Comparison of ENCODE assay signal across 8 cellular contexts in the genomic region with DNA sequence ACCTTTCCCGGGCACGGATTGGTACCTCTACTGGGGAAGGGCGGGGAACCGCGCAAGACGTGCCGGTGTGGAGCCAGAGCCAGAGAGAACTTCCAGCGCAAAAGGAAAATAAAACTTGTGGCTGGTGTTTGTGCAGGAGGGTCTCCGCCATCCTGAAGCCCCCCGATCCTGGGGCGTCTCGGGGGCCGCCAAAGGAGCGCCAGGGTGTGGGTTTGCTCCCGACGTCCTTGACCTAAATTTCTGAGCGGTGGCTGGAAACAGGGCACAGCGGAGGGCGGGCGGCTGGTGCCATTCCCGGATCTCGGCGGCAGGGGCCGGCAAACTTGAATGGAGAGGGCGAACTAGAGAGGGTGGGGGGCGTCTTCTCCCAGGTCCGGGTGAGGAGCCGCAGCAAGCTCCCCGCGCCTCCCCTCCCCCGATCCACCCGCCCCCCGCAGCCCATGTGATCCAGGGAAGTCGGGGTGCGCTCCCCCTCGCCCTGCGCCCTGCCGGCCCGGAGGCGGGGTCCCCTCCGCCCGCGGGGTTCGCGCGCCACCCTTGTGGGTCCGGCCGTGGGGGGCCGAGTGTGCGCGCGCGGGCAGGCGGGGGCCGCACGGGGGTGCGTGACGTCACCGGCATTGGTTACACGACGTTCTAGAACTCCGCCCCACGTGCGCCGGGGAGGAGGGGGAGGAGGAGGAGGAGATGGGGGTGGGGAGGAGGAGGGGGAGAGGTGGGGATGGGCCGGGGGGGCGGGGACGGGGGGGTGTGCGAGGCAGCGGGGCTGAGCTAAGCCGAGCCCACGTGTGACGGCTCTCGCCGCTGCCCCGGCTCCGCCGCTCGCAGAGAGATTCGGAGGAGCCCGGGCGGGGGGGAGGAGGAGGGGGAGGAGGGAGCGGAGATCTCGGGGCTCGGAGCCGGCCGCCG. TPM values are rescaled to one million over a fixed set of nuclear protein-coding genes. Genes with fewer than 3 reads are reported as not detected.
DNase-seq lines count a peak whose midpoint lies in the region; ATAC-seq and TF ChIP-seq lines count a peak whose summit lies in the region.

A gene (plus strand): TSS at position 748 of the 906 bp plus-strand sequence. CDS start 220 bp downstream, outside the sequence.

- H3K27ac ChIP-seq in KOPT-K1 (ENCODE audit: low read depth, low read length, poor library complexity, severe bottlenecking) (peak within 1 kb of the TSS; percentile 75), neural progenitor cell (peak within 1 kb of the TSS; percentile 81), stomach (peak within 1 kb of the TSS; percentile 87 to 97 (median 94))

- peak; percentile 69 for ATAC-seq in GM21737 (IDR thresholded peaks at IDR 0.05; ENCODE audit: unreplicated experiment)

- peak within 1 kb of the TSS; percentile 39 for H3K9ac ChIP-seq in neural progenitor cell

- H3K27me3 ChIP-seq in neural progenitor cell (peaks cover 10% of the 10 kb centered on the region), stomach (no peaks in the 10 kb centered on the region)

- peaks cover 56% of the 10 kb centered on the region for H3F3A ChIP-seq in neural progenitor cell (ENCODE audit: low read depth)

- H4K20me1 ChIP-seq in neural progenitor cell (ENCODE audit: low read depth): peaks cover 33% of the 10 kb centered on the region

- 1% methylated on average over 22 to 88 of the region's 88 CpGs for WGBS in stomach, 5 donors

- TF ChIP-seq POLR2A in stomach (IDR thresholded peaks at IDR 0.05): no peak

- no peak for TF ChIP-seq CTCF in foreskin fibroblast (IDR thresholded peaks at IDR 0.05; ENCODE audit: low read depth, low read length)
- no peak for TF ChIP-seq CTCF in neural progenitor cell (IDR thresholded peaks at IDR 0.05)
- no peak for TF ChIP-seq CTCF in stomach (IDR thresholded peaks at IDR 0.05)

- peak; percentile 32 for TF ChIP-seq EP300 in stomach (IDR thresholded peaks at IDR 0.05)

- H3K4me1 Mint-ChIP-seq in neural progenitor cell: peaks cover 45% of the 10 kb centered on the region

- in situ Hi-C loops in SK-MEL-5 (cut with HindIII; ENCODE audit: low pct_unique_long_range_greater_than_20kb, low sequenced_read_pairs): no loop called here

- peaks cover 19% of the 10 kb centered on the region for H3K36me3 Mint-ChIP-seq in neural progenitor cell

- peak within 1 kb of the TSS; percentile 77 for H2AFZ ChIP-seq in neural progenitor cell (replicated peaks)

- H3K4me1 ChIP-seq in neural progenitor cell (peaks cover 33% of the 10 kb centered on the region), stomach (peaks cover 10 to 42% (median 26%) of the 10 kb centered on the region in 4 donors)

- H3K27ac Mint-ChIP-seq in neural progenitor cell: peak within 1 kb of the TSS; percentile 95

- H3K9me3 ChIP-seq in KOPT-K1 (ENCODE audit: insufficient read depth, low read length, poor library complexity, severe bottlenecking) (peaks cover 6% of the 10 kb centered on the region), neural progenitor cell (ENCODE audit: low read depth) (peaks cover 9% of the 10 kb centered on the region), stomach (no peaks in the 10 kb centered on the region)

- H3K79me2 ChIP-seq in neural progenitor cell (ENCODE audit: low read depth): peaks cover 44% of the 10 kb centered on the region

- H3K36me3 ChIP-seq in KOPT-K1 (ENCODE audit: insufficient read depth, low read length): peaks cover 30% of the 10 kb centered on the region
- peaks cover 7% of the 10 kb centered on the region for H3K36me3 ChIP-seq in neural progenitor cell
- no peaks in the 10 kb centered on the region for H3K36me3 ChIP-seq in stomach

- H3K4me2 ChIP-seq in neural progenitor cell: peak within 1 kb of the TSS; percentile 86

- no peaks in the 10 kb centered on the region for H3K27me3 Mint-ChIP-seq in neural progenitor cell (ENCODE audit: insufficient read depth, low read depth)

- H3K4me3 ChIP-seq in foreskin fibroblast (ENCODE audit: low read depth in 1 of 2, low read length in 2 of 2) (peak within 1 kb of the TSS; percentile 58 to 70), neural progenitor cell (peak within 1 kb of the TSS; percentile 90), stomach (peak within 1 kb of the TSS; percentile 82 to 91 (median 90))

- peak within 1 kb of the TSS; percentile 97 for H3K4me3 Mint-ChIP-seq in neural progenitor cell

- intact Hi-C loops in stomach (cut with DNase I; ENCODE audit: low total_unique reads): loop anchor here (10.0 kb wide), 2 partner anchors 109 to 189 kb away; no protein-coding TSS in a partner anchor

- peaks cover 7% of the 10 kb centered on the region for H3K9me3 Mint-ChIP-seq in neural progenitor cell

- peak; percentile 72 for DNase-seq in DMS114 treated with DMSO at 0.1 percent for 48 hours (lab: John Stamatoyannopoulos, UW; ENCODE audit: unreplicated experiment)
- peak; percentile 94 for DNase-seq in SK-MEL-5 (ENCODE audit: low read depth, low spot score)
- peak; percentile 42 to 89 (median 74) for DNase-seq in activated naive CD4-positive, alpha-beta T cell (lab: John Stamatoyannopoulos, UW)
- DNase-seq in foreskin fibroblast: peak; percentile 74 to 92
- peak; percentile 92 for DNase-seq in neural progenitor cell (ENCODE audit: low spot score)
- DNase-seq in stomach: peak; percentile 93

RNA-seq across cellular contexts. Expression of the gene that starts here (rescaled TPM):
- total RNA-seq in SK-MEL-5 (2014; rRNA removed; shearing (Covaris generic)): 74.8 and 85.2 TPM in 2 replicates
- 57.7 and 64.7 TPM in 2 replicates for polyA plus RNA-seq in SK-MEL-5 (2015; cell fraction: cytosol; rRNA removed)
- polyA plus RNA-seq in SK-MEL-5 (2015; cell fraction: nucleus; rRNA removed): 64.3 and 74.9 TPM in 2 replicates
- 92.7 and 96.9 TPM in 2 replicates for total RNA-seq in neural progenitor cell (ENCODE audit: low replicate concordance)
- total RNA-seq in stomach: 10 to 100 TPM; 11.7 to 72.4 (median 30.8) TPM
- 10 to 100 TPM in 2 of 3 donors, 1 to 10 TPM in 1; 8.3 to 15.8 (median 10.7) TPM for polyA plus RNA-seq in stomach

Comparison
In these comparisons a context has a peak if more than half of its experiments do, and no peak if none do; other contexts are left out.
1. Peak in every context shown above with its lines: DNase-seq, ATAC-seq, H3K4me3 ChIP-seq and H3K27ac ChIP-seq.